ENCODE assay signal across 26 cellular contexts in the genomic region with DNA sequence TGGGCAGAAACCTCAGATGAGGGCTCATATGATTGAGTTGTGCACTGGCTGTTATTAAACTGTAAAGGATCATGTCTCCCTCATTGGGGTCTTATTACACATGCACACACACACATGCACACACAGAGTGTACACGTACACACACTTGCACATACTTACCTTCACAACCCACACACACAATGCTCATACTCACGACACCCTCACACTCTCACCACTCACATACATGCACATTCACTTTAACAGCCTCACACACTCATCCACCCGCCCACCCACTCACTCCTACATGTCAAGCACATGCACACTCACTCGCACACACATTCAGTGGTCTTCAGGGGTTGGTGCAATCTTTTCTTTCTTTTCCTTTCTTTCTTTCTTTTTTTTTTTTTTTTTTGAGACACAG. TPM values are rescaled to one million over a fixed set of nuclear protein-coding genes. Genes with fewer than 3 reads are reported as not detected.
"Had no signal": no experiment of that assay in that cellular context is flagged by ENCODE, and none has a peak within 500 bp of the region (broad histone marks: within the 10 kb centered on the region; RNA-seq: fewer than 3 reads in every experiment).

No MANE protein-coding gene starts in this region.

- H3K36me3 Mint-ChIP-seq: IgD-negative memory B cell had no signal

- H3K27me3 ChIP-seq: SJSA1 had no signal

- H3K9me3 ChIP-seq: SJSA1 had no signal

- H3K4me1 Mint-ChIP-seq: IgD-negative memory B cell had no signal

- H3K27ac Mint-ChIP-seq: IgD-negative memory B cell had no signal

- H3K9me3 Mint-ChIP-seq: IgD-negative memory B cell had no signal

- H3K9ac ChIP-seq: KMS-11 had no signal

- H3K4me2 ChIP-seq: KMS-11 had no signal

- H3K36me3 ChIP-seq: SJSA1 had no signal

- FAIRE-seq: K562, RCC 7860 had no signal

- H3K27ac ChIP-seq: KMS-11, SJSA1, SK-N-MC had no signal

- DNase-seq: Kasumi-1, MV-4-11, NCI-H1048, NCI-H1105, NCI-H1417, NCI-H1436 treated with DMSO at 0.1 percent for 48 hours, NCI-H1694, NCI-H2029, NCI-H2081 treated with DMSO at 0.1 percent for 48 hours, NCI-H2171, NCI-H446, NCI-H510A, NCI-H524 treated with DMSO at 0.1 percent for 48 hours, NCI-H69, NCI-H774, Right ventricle myocardium superior, RPMI8226, SIG-M5 had no signal

- H3K4me3 Mint-ChIP-seq: IgD-negative memory B cell had no signal

- H3K4me3 ChIP-seq: K562, SJSA1, SK-N-MC had no signal

- ATAC-seq: K562 had no signal

RNA-seq across cellular contexts. Expression of a gene that starts 5.4 kb away (rescaled TPM):
- total RNA-seq: HT-29, K562, M059J, Right ventricle myocardium superior, SJSA1 had no signal
- polyA plus RNA-seq: IgD-negative memory B cell, K562 had no signal

RNA-seq across cellular contexts. Expression of a gene that starts 7.8 kb away (rescaled TPM):
- total RNA-seq: HT-29, K562, M059J, Right ventricle myocardium superior, SJSA1 had no signal
- polyA plus RNA-seq: IgD-negative memory B cell, K562 had no signal

RNA-seq across cellular contexts. Expression of a gene that starts 46.1 kb away (rescaled TPM):
- total RNA-seq: HT-29, K562, M059J, Right ventricle myocardium superior, SJSA1 had no signal
- polyA plus RNA-seq: IgD-negative memory B cell, K562 had no signal
